In genomic region chr11:113188433-113188834, GRCh38 we compare ENCODE assay signal across 24 cellular contexts.
DNase-seq lines count a peak whose midpoint lies in the region; ATAC-seq, FAIRE-seq and TF ChIP-seq lines count a peak whose summit lies in the region.
"Had no signal": no experiment of that assay in that cellular context is flagged by ENCODE, and none has a peak within 500 bp of the region (broad histone marks: within the 10 kb centered on the region; RNA-seq: fewer than 3 reads in every experiment).

No MANE protein-coding gene starts in this region.

- BruUV-seq in MCF 10A (replicated peaks; lab: Mats Ljungman, UMichigan) (no TSS peak), mammary epithelial cell (replicated peaks; lab: Mats Ljungman, UMichigan) (no TSS peak)

- H3K36me3 ChIP-seq in mammary epithelial cell (ENCODE audit: insufficient read depth, low read length) = no peaks in the 10 kb centered on the region
- no peaks in the 10 kb centered on the region for H3K36me3 ChIP-seq in H1 (ENCODE audit: control insufficient read depth in 2 of 4, insufficient read depth in 4 of 4, low read length in 3 of 4)
- no peaks in the 10 kb centered on the region for H3K36me3 ChIP-seq in upper lobe of right lung
- H3K36me3 ChIP-seq: MG63, transverse colon had no signal

- H3K4me3 ChIP-seq in mammary epithelial cell (replicated peaks in 1 of 3; ENCODE audit: insufficient read depth in 1 of 3, low read depth in 2 of 3, low read length in 3 of 3) (no peak overlapping the region), NB4 (ENCODE audit: low read depth, low read length) (no peak overlapping the region), H1 (ENCODE audit: extremely low read depth in 1 of 4, insufficient read depth in 2 of 4, low read depth in 3 of 4, low read length in 4 of 4) (no peak overlapping the region), upper lobe of right lung (no peak overlapping the region)
- H3K4me3 ChIP-seq: GM23248, hepatocyte, MG63, transverse colon had no signal

- H3K4me2 ChIP-seq in mammary epithelial cell (ENCODE audit: insufficient read depth, low read depth, low read length) (no peak overlapping the region), H1 (ENCODE audit: insufficient read depth in 1 of 2, low read depth in 2 of 2, low read length in 2 of 2) (no peak overlapping the region)
- H3K4me2 ChIP-seq: hepatocyte had no signal

- no peaks in the 10 kb centered on the region for H3K36me3 Mint-ChIP-seq in MCF 10A (ENCODE audit: insufficient read depth, unreplicated experiment)
- H3K36me3 Mint-ChIP-seq in activated CD8-positive, alpha-beta memory T cell treated with anti-CD3 and anti-CD28 coated beads, Interleukin-2, amount 10 ng/mL, durations not matched to agents 7 days and 5 days = no peaks in the 10 kb centered on the region

- dilution Hi-C loops in mammary epithelial cell (cut with HindIII; ENCODE audit: low sequenced_read_pairs) = no loop called here

- TF ChIP-seq POLR2A in NB4 (IDR thresholded peaks at IDR 0.05; ENCODE audit: extremely low read depth, insufficient read length) = no peak
- no peak for TF ChIP-seq POLR2A in H1 (IDR thresholded peaks at IDR 0.05; ENCODE audit: control extremely low read depth in 1 of 2, low read depth in 2 of 2, low read length in 2 of 2)

- no peak for FAIRE-seq in H1 (lab: Jason Lieb, UNC)
- FAIRE-seq: HTR-8/SVneo, keratinocyte had no signal

- H3K27me3 Mint-ChIP-seq in MCF 10A (ENCODE audit: insufficient read depth, unreplicated experiment) = no peaks in the 10 kb centered on the region
- peaks cover 25% of the 10 kb centered on the region for H3K27me3 Mint-ChIP-seq in activated CD8-positive, alpha-beta memory T cell treated with anti-CD3 and anti-CD28 coated beads, Interleukin-2, amount 10 ng/mL, durations not matched to agents 7 days and 5 days
- peaks cover 25% of the 10 kb centered on the region for H3K27me3 Mint-ChIP-seq in stimulated activated naive CD8-positive, alpha-beta T cell treated with anti-CD3 and anti-CD28 coated beads, Interleukin-15, amount 100 ng/mL, for 72 hours

- no peak overlapping the region for H2BK120ac ChIP-seq in H1 (replicated peaks; ENCODE audit: low read depth, low read length)

- H3K4me3 Mint-ChIP-seq in MCF 10A (ENCODE audit: unreplicated experiment) = no peak overlapping the region
- no peak overlapping the region for H3K4me3 Mint-ChIP-seq in activated CD8-positive, alpha-beta memory T cell treated with anti-CD3 and anti-CD28 coated beads, Interleukin-2, amount 10 ng/mL, durations not matched to agents 7 days and 5 days
- H3K4me3 Mint-ChIP-seq in stimulated activated naive CD8-positive, alpha-beta T cell treated with anti-CD3 and anti-CD28 coated beads, Interleukin-15, amount 100 ng/mL, for 72 hours = no peak overlapping the region
- H3K4me3 Mint-ChIP-seq: activated CD4-positive, alpha-beta memory T cell treated with anti-CD3 and anti-CD28 coated beads, Interleukin-2, amount 10 ng/mL, durations not matched to agents 7 days and 5 days; activated T-cell treated with anti-CD3 and anti-CD28 coated beads, Interleukin-2, amount 50 U/mL, for 72 hours had no signal

- no peak overlapping the region for H2BK12ac ChIP-seq in H1 (ENCODE audit: low read depth, low read length)

- CTCF ChIA-PET in MCF 10A (lab: Yijun Ruan, JAX) (interaction anchor here (1.1 kb wide), 1 partner anchor 16 kb away, joined by 3 read pairs; no protein-coding TSS in a partner anchor), mammary epithelial cell (lab: Charles Lee; ENCODE audit: low non-redundant PET) (interaction anchor here (0.5 kb wide), 1 partner anchor 18 kb away, joined by 5 read pairs; no protein-coding TSS in a partner anchor), H1 (lab: Charles Lee; ENCODE audit: partially characterized antibody) (interaction anchor here (1.1 to 1.9 kb wide), 2 partner anchors 64 to 102 kb away, joined by 3 to 5 read pairs; no protein-coding TSS in a partner anchor)
- CTCF ChIA-PET in activated CD8-positive, alpha-beta memory T cell treated with anti-CD3 and anti-CD28 coated beads, Interleukin-2, amount 10 ng/mL, durations not matched to agents 7 days and 5 days (lab: Charles Lee) = no interaction called here

- H3K9ac ChIP-seq in mammary epithelial cell (ENCODE audit: insufficient read depth, low read length) (no peak overlapping the region), H1 (replicated peaks in 1 of 4; ENCODE audit: extremely low read depth in 1 of 4, low read depth in 3 of 4, low read length in 3 of 4) (peak overlapping the region in 1 of 4 experiments; percentile 5; a peak in 1 of 7 replicates)
- H3K9ac ChIP-seq: GM23248 had no signal

- POLR2A ChIA-PET in MCF 10A (lab: Yijun Ruan, JAX) (interaction anchor here (0.7 kb wide), 1 partner anchor 47 kb away, joined by 3 read pairs; no protein-coding TSS in a partner anchor), H1 (lab: Charles Lee; ENCODE audit: partially characterized antibody) (no interaction called here)

- no peak overlapping the region for H3K14ac ChIP-seq in H1 (ENCODE audit: insufficient read length)

- H3K79me2 ChIP-seq in mammary epithelial cell (ENCODE audit: insufficient read depth, low read length) = no peaks in the 10 kb centered on the region
- H3K79me2 ChIP-seq in H1 (ENCODE audit: control insufficient read depth in 1 of 2, insufficient read depth in 2 of 2, low read length in 2 of 2) = no peaks in the 10 kb centered on the region
- H3K79me2 ChIP-seq: hepatocyte had no signal

- DNase-seq in MCF 10A (ENCODE audit: unreplicated experiment) (no peak), mammary epithelial cell (no peak), NB4 (ENCODE audit: low read depth) (peak; percentile 7), H1 (ENCODE audit: low read depth in 1 of 2, low spot score in 2 of 2) (no peak), upper lobe of right lung (no peak)
- no peak for DNase-seq in activated CD8-positive, alpha-beta memory T cell treated with anti-CD3 and anti-CD28 coated beads, Interleukin-2, amount 10 ng/mL, durations not matched to agents 7 days and 5 days
- no peak for DNase-seq in stimulated activated naive CD8-positive, alpha-beta T cell treated with anti-CD3 and anti-CD28 coated beads, Interleukin-15, amount 100 ng/mL, for 72 hours
- DNase-seq: 8988T; activated CD4-positive, alpha-beta memory T cell treated with anti-CD3 and anti-CD28 coated beads, Interleukin-2, amount 10 ng/mL, durations not matched to agents 7 days and 5 days; activated T-cell treated with anti-CD3 and anti-CD28 coated beads, Interleukin-2, amount 50 U/mL, for 72 hours; DMS79 treated with DMSO at 0.1 percent for 48 hours; effector CD8-positive, alpha-beta T cell; GM23248; MG63; midbrain; NCI-H2029 treated with DMSO at 0.1 percent for 48 hours; NCI-H526 treated with DMSO at 0.1 percent for 48 hours; transverse colon had no signal

- no peaks in the 10 kb centered on the region for H3K23me2 ChIP-seq in H1 (ENCODE audit: low read depth, low read length)

- H3K9me3 ChIP-seq in mammary epithelial cell (replicated peaks; ENCODE audit: insufficient read depth, low read length) (no peaks in the 10 kb centered on the region), H1 (ENCODE audit: insufficient read depth in 2 of 2, low read depth in 1 of 2, low read length in 1 of 2) (no peaks in the 10 kb centered on the region), upper lobe of right lung (no peaks in the 10 kb centered on the region)
- H3K9me3 ChIP-seq: MG63, transverse colon had no signal

- no peak overlapping the region for H3K4ac ChIP-seq in H1 (replicated peaks; ENCODE audit: insufficient read length, low read depth, low read length)

- 0 out of 2 replicates have a peak overlapping the region, but pooled peaks have one; percentile 55 for H2AK5ac ChIP-seq in H1 (ENCODE audit: low read depth, low read length)

- peaks cover 37% of the 10 kb centered on the region for H3K4me1 Mint-ChIP-seq in MCF 10A (ENCODE audit: insufficient read depth, unreplicated experiment)
- no peaks in the 10 kb centered on the region for H3K4me1 Mint-ChIP-seq in activated CD8-positive, alpha-beta memory T cell treated with anti-CD3 and anti-CD28 coated beads, Interleukin-2, amount 10 ng/mL, durations not matched to agents 7 days and 5 days
- no peaks in the 10 kb centered on the region for H3K4me1 Mint-ChIP-seq in stimulated activated naive CD8-positive, alpha-beta T cell treated with anti-CD3 and anti-CD28 coated beads, Interleukin-15, amount 100 ng/mL, for 72 hours
- H3K4me1 Mint-ChIP-seq: activated CD4-positive, alpha-beta memory T cell treated with anti-CD3 and anti-CD28 coated beads, Interleukin-2, amount 10 ng/mL, durations not matched to agents 7 days and 5 days had no signal

- no peaks in the 10 kb centered on the region for H3K9me3 Mint-ChIP-seq in MCF 10A (ENCODE audit: unreplicated experiment)
- H3K9me3 Mint-ChIP-seq in activated CD8-positive, alpha-beta memory T cell treated with anti-CD3 and anti-CD28 coated beads, Interleukin-2, amount 10 ng/mL, durations not matched to agents 7 days and 5 days (ENCODE audit: low read depth) = no peaks in the 10 kb centered on the region
- no peaks in the 10 kb centered on the region for H3K9me3 Mint-ChIP-seq in stimulated activated naive CD8-positive, alpha-beta T cell treated with anti-CD3 and anti-CD28 coated beads, Interleukin-15, amount 100 ng/mL, for 72 hours
- H3K9me3 Mint-ChIP-seq: activated CD4-positive, alpha-beta memory T cell treated with anti-CD3 and anti-CD28 coated beads, Interleukin-2, amount 10 ng/mL, durations not matched to agents 7 days and 5 days; activated T-cell treated with anti-CD3 and anti-CD28 coated beads, Interleukin-2, amount 50 U/mL, for 72 hours had no signal

- no peak overlapping the region for H2AFZ ChIP-seq in mammary epithelial cell (ENCODE audit: low read depth, low read length)
- H2AFZ ChIP-seq in H1 (ENCODE audit: low read length) = no peak overlapping the region
- H2AFZ ChIP-seq: GM23248, hepatocyte had no signal

- H3K56ac ChIP-seq in H1 (replicated peaks; ENCODE audit: insufficient read length, low read depth, low read length) = no peak overlapping the region

- H3K4me1 ChIP-seq in mammary epithelial cell (ENCODE audit: insufficient read depth, low read length) (peaks cover 29% of the 10 kb centered on the region), H1 (replicated peaks in 1 of 4; ENCODE audit: control insufficient read depth in 3 of 4, insufficient read depth in 4 of 4, low read length in 3 of 4) (peaks cover 0 to 5% (median 2%) of the 10 kb centered on the region in 4 experiments; a peak in 3 of 7 replicates), upper lobe of right lung (no peaks in the 10 kb centered on the region)

- ATAC-seq in upper lobe of right lung (peak; percentile 50), HG03460 (IDR thresholded peaks at IDR 0.05; ENCODE audit: unreplicated experiment) (no peak)
- ATAC-seq in activated CD8-positive, alpha-beta memory T cell treated with anti-CD3 and anti-CD28 coated beads, Interleukin-2, amount 10 ng/mL, durations not matched to agents 7 days and 5 days = no peak
- ATAC-seq in stimulated activated naive CD8-positive, alpha-beta T cell treated with anti-CD3 and anti-CD28 coated beads, Interleukin-15, amount 100 ng/mL, for 72 hours = no peak
- ATAC-seq: activated T-cell treated with anti-CD3 and anti-CD28 coated beads, Interleukin-2, amount 50 U/mL, for 72 hours had no signal

- H2BK5ac ChIP-seq in H1 (ENCODE audit: low read depth, low read length) = no peak overlapping the region

- in situ Hi-C loops in mammary epithelial cell (cut with MboI; ENCODE audit: low sequenced_read_pairs in 2 of 2) = no loop called here

- peak overlapping the region; percentile 27 for H3K27ac Mint-ChIP-seq in MCF 10A (ENCODE audit: low read depth, unreplicated experiment)
- no peak overlapping the region for H3K27ac Mint-ChIP-seq in activated CD8-positive, alpha-beta memory T cell treated with anti-CD3 and anti-CD28 coated beads, Interleukin-2, amount 10 ng/mL, durations not matched to agents 7 days and 5 days
- no peak overlapping the region for H3K27ac Mint-ChIP-seq in stimulated activated naive CD8-positive, alpha-beta T cell treated with anti-CD3 and anti-CD28 coated beads, Interleukin-15, amount 100 ng/mL, for 72 hours
- H3K27ac Mint-ChIP-seq: activated CD4-positive, alpha-beta memory T cell treated with anti-CD3 and anti-CD28 coated beads, Interleukin-2, amount 10 ng/mL, durations not matched to agents 7 days and 5 days; activated T-cell treated with anti-CD3 and anti-CD28 coated beads, Interleukin-2, amount 50 U/mL, for 72 hours had no signal

- H3K18ac ChIP-seq in H1 (ENCODE audit: extremely low read depth, low read length) = no peak overlapping the region

- H4K5ac ChIP-seq in H1 (ENCODE audit: insufficient read length, low read depth, low read length) = no peak overlapping the region

- H3K27ac ChIP-seq in mammary epithelial cell (ENCODE audit: insufficient read depth, low read depth, low read length) (no peak overlapping the region), H1 (ENCODE audit: low read depth, low read length) (no peak overlapping the region), upper lobe of right lung (no peak overlapping the region)
- H3K27ac ChIP-seq: C4-2B, GM23248, hepatocyte, transverse colon, VCaP had no signal

- no peaks in the 10 kb centered on the region for H3K79me1 ChIP-seq in H1 (ENCODE audit: low read depth, low read length)

- H4K20me1 ChIP-seq in mammary epithelial cell (ENCODE audit: insufficient read depth, low read length) = no peaks in the 10 kb centered on the region
- no peaks in the 10 kb centered on the region for H4K20me1 ChIP-seq in H1 (replicated peaks in 1 of 2; ENCODE audit: control insufficient read depth in 1 of 2, insufficient read depth in 2 of 2, low read length in 2 of 2)

- TF ChIP-seq RAD21 in H1 (IDR thresholded peaks at IDR 0.05 in 1 of 2, conservative IDR thresholded peaks at IDR 0.05 in 1 of 2; ENCODE audit: low read depth in 2 of 2, low read length in 2 of 2) = no peak

- H3K27me3 ChIP-seq in mammary epithelial cell (ENCODE audit: insufficient read depth, low read length) (no peaks in the 10 kb centered on the region), H1 (replicated peaks in 1 of 4; ENCODE audit: control insufficient read depth in 3 of 4, extremely low read depth in 1 of 4, insufficient read depth in 3 of 4, low read length in 3 of 4) (no peaks in the 10 kb centered on the region), upper lobe of right lung (no peaks in the 10 kb centered on the region)
- H3K27me3 ChIP-seq: hepatocyte, MG63, transverse colon had no signal

- H2BK15ac ChIP-seq in H1 (ENCODE audit: low read length) = no peak overlapping the region

- TF ChIP-seq CTCF in MCF 10A (IDR thresholded peaks at IDR 0.05; ENCODE audit: unreplicated experiment) (no peak), mammary epithelial cell (conservative IDR thresholded peaks at IDR 0.05 in 1 of 2, IDR thresholded peaks at IDR 0.05 in 1 of 2; ENCODE audit: extremely low read depth in 1 of 2, insufficient read depth in 1 of 2, low read depth in 1 of 2, low read length in 2 of 2) (no peak), NB4 (IDR thresholded peaks at IDR 0.05; ENCODE audit: low read depth, low read length) (no peak), H1 (IDR thresholded peaks at IDR 0.05; ENCODE audit: control extremely low read depth in 1 of 3, insufficient read depth in 1 of 3, low read depth in 1 of 3, low read length in 3 of 3) (no peak), upper lobe of right lung (IDR thresholded peaks at IDR 0.05) (no peak)

- intact Hi-C loops in MCF 10A (cut with micrococcal nuclease) = no loop called here
- intact Hi-C loops in mammary epithelial cell (cut with micrococcal nuclease) = no loop called here
- intact Hi-C loops in upper lobe of right lung (cut with DNase I) = no loop called here

- H4K91ac ChIP-seq in H1 (replicated peaks; ENCODE audit: insufficient read length, low read length) = no peak overlapping the region

- no peak overlapping the region for H4K8ac ChIP-seq in H1 (ENCODE audit: extremely low read depth, insufficient read depth, low read length)

- no peak for TF ChIP-seq EP300 in H1 (IDR thresholded peaks at IDR 0.05; ENCODE audit: borderline replicate concordance in 1 of 2, low read depth in 2 of 2, low read length in 2 of 2)

- H2BK20ac ChIP-seq in H1 (ENCODE audit: low read length) = no peak overlapping the region

- H3K23ac ChIP-seq in H1 (ENCODE audit: insufficient read length) = no peak overlapping the region
